5 cellular contexts compared by ENCODE assay signal in genomic region chr11:73232487-73232886, GRCh38. TPM values are rescaled to one million over a fixed set of nuclear protein-coding genes. Genes with fewer than 3 reads are reported as not detected.
"Had no signal": no experiment of that assay in that cellular context is flagged by ENCODE, and none has a peak within 500 bp of the region (broad histone marks: within the 10 kb centered on the region; RNA-seq: fewer than 3 reads in every experiment).

No MANE protein-coding gene starts in this region.

RNA-seq across cellular contexts. Expression of gene P2RY2, which starts 14.4 kb away (rescaled TPM):
- total RNA-seq: LHCN-M2, NCI-H460, OCI-LY7, SJSA1 had no signal

RNA-seq across cellular contexts. Expression of gene P2RY6, which starts 39.7 kb away (rescaled TPM):
- total RNA-seq: MCF 10A, NCI-H460, OCI-LY7, SJSA1 had no signal
